In genomic region chr5:41707853-41708603, GRCh38 we compare ENCODE assay signal across 7 cellular contexts.
DNase-seq lines count a peak whose midpoint lies in the region; ATAC-seq and TF ChIP-seq lines count a peak whose summit lies in the region.

No MANE protein-coding gene starts in this region.

- DNase-seq in NCI-H1105 treated with DMSO at 0.1 percent for 48 hours (lab: John Stamatoyannopoulos, UW) (peak; percentile 39), brain microvascular endothelial cell (peak; percentile 61), trophoblast cell (peak; percentile 3 to 57), esophagus muscularis mucosa (ENCODE audit: extremely low spot score) (no peak)

- no peak overlapping the region for H3K14ac ChIP-seq in trophoblast cell (ENCODE audit: low read length)

- H3K4me3 ChIP-seq in brain microvascular endothelial cell (ENCODE audit: low read depth, low read length) (no peak overlapping the region), trophoblast cell (ENCODE audit: low read depth, low read length) (no peak overlapping the region), esophagus muscularis mucosa (no peak overlapping the region)

- intact Hi-C loops in esophagus muscularis mucosa (cut with DNase I) = no loop called here

- H2BK120ac ChIP-seq in trophoblast cell (ENCODE audit: insufficient read depth, low read length, poor library complexity) = peak overlapping the region; percentile 26

- H2AK5ac ChIP-seq in trophoblast cell (ENCODE audit: low read length) = no peak overlapping the region

- peak overlapping the region; percentile 25 for H3K18ac ChIP-seq in trophoblast cell (ENCODE audit: low read length)

- H3K23ac ChIP-seq in trophoblast cell (ENCODE audit: low read length) = no peak overlapping the region

- no peak for TF ChIP-seq POLR2A in esophagus muscularis mucosa (IDR thresholded peaks at IDR 0.05; ENCODE audit: low read depth)

- H3K79me1 ChIP-seq in trophoblast cell (ENCODE audit: low read length) = peaks cover 4% of the 10 kb centered on the region

- peak overlapping the region; percentile 38 for H2AFZ ChIP-seq in trophoblast cell (ENCODE audit: insufficient read depth, low read length, poor library complexity)

- ATAC-seq in GM18517 (IDR thresholded peaks at IDR 0.05; ENCODE audit: unreplicated experiment) (peak; percentile 88), HG02623 (IDR thresholded peaks at IDR 0.05; ENCODE audit: unreplicated experiment) (peak; percentile 88), GM18873 (IDR thresholded peaks at IDR 0.05; ENCODE audit: low FRiP score, unreplicated experiment) (no peak)

- H4K91ac ChIP-seq in trophoblast cell (ENCODE audit: low read depth, low read length) = no peak overlapping the region

- peak; percentile 69 for TF ChIP-seq CTCF in brain microvascular endothelial cell (IDR thresholded peaks at IDR 0.05; ENCODE audit: low read depth, low read length, missing control alignments)
- TF ChIP-seq CTCF in esophagus muscularis mucosa (IDR thresholded peaks at IDR 0.05) = no peak

- H3K4me1 ChIP-seq in trophoblast cell (ENCODE audit: control insufficient read depth in 1 of 2, insufficient read depth in 2 of 2, low read length in 2 of 2) (peaks cover 0 to 3% of the 10 kb centered on the region in 2 experiments), esophagus muscularis mucosa (no peaks in the 10 kb centered on the region)

- peak overlapping the region; percentile 30 for H2BK12ac ChIP-seq in trophoblast cell (ENCODE audit: low read length)

- no peaks in the 10 kb centered on the region for H3K36me3 ChIP-seq in brain microvascular endothelial cell (replicated peaks)
- no peaks in the 10 kb centered on the region for H3K36me3 ChIP-seq in trophoblast cell (ENCODE audit: control insufficient read depth in 1 of 2, insufficient read depth in 2 of 2, low read length in 2 of 2)
- H3K36me3 ChIP-seq in esophagus muscularis mucosa = no peaks in the 10 kb centered on the region

- H3K27me3 ChIP-seq in brain microvascular endothelial cell (replicated peaks) (no peaks in the 10 kb centered on the region), trophoblast cell (ENCODE audit: insufficient read depth, low read length) (no peaks in the 10 kb centered on the region), esophagus muscularis mucosa (no peaks in the 10 kb centered on the region)

- WGBS in trophoblast cell (ENCODE audit: extremely low coverage, insufficient coverage, insufficient read length) = no CpG with 5 or more reads among the region's 4 CpGs
- WGBS in esophagus muscularis mucosa = 68% methylated on average over 3 of the region's 4 CpGs

- H3K4ac ChIP-seq in trophoblast cell (ENCODE audit: low read depth, low read length) = no peak overlapping the region

- H3K9me3 ChIP-seq in trophoblast cell (ENCODE audit: insufficient read depth, low read depth, low read length) = no peaks in the 10 kb centered on the region
- H3K9me3 ChIP-seq in esophagus muscularis mucosa = peaks cover 0 to 16% (median 3%) of the 10 kb centered on the region in 4 donors

- H3K9ac ChIP-seq in trophoblast cell (ENCODE audit: low read length) = no peak overlapping the region

- H3K27ac ChIP-seq in brain microvascular endothelial cell = no peak overlapping the region
- H3K27ac ChIP-seq in trophoblast cell (ENCODE audit: low read depth, low read length) = no peak overlapping the region
- no peak overlapping the region for H3K27ac ChIP-seq in esophagus muscularis mucosa (replicated peaks in 1 of 4)

- no peak overlapping the region for H2BK5ac ChIP-seq in trophoblast cell (ENCODE audit: low read depth, low read length, poor library complexity)

- no peaks in the 10 kb centered on the region for H3K79me2 ChIP-seq in trophoblast cell (ENCODE audit: control insufficient read depth, insufficient read depth, low read length, poor library complexity)

- H4K12ac ChIP-seq in trophoblast cell (ENCODE audit: low read depth, low read length) = no peak overlapping the region

- TF ChIP-seq EP300 in esophagus muscularis mucosa (IDR thresholded peaks at IDR 0.05) = no peak

- peak overlapping the region; percentile 41 for H4K8ac ChIP-seq in trophoblast cell (ENCODE audit: low read depth, low read length)

- no peak overlapping the region for H3K4me2 ChIP-seq in trophoblast cell (ENCODE audit: low read length)

- in situ Hi-C loops in brain microvascular endothelial cell (cut with HindIII; ENCODE audit: low pct_ligation_motif_present, low sequenced_read_pairs) = loop anchor here (25.0 kb wide), 1 partner anchor 129 kb away; no protein-coding TSS in a partner anchor
